In genomic region chr7:106041140-106041717, GRCh38 we compare ENCODE assay signal across 8 cellular contexts.
DNase-seq lines count a peak whose midpoint lies in the region; ATAC-seq lines count a peak whose summit lies in the region.

No MANE protein-coding gene starts in this region.

- peak; percentile 65 for ATAC-seq in GM19463 (IDR thresholded peaks at IDR 0.05; ENCODE audit: unreplicated experiment)
- peak; percentile 49 to 54 for ATAC-seq in activated naive CD4-positive, alpha-beta T cell treated with anti-CD3 and anti-CD28 coated beads, Interleukin-2, amount 50 U/mL, for 72 hours
- ATAC-seq in HG02623 (IDR thresholded peaks at IDR 0.05; ENCODE audit: unreplicated experiment) = no peak

- H3K27me3 Mint-ChIP-seq in immature natural killer cell (ENCODE audit: low read depth in 3 of 3) = peaks cover 2 to 14% (median 3%) of the 10 kb centered on the region in 3 donors

- H3K4me3 Mint-ChIP-seq in immature natural killer cell = no peak overlapping the region

- H3K36me3 Mint-ChIP-seq in activated naive CD4-positive, alpha-beta T cell treated with anti-CD3 and anti-CD28 coated beads, Interleukin-2, amount 50 U/mL, for 72 hours = no peaks in the 10 kb centered on the region
- H3K36me3 Mint-ChIP-seq in immature natural killer cell = no peaks in the 10 kb centered on the region

- H3K27ac Mint-ChIP-seq in activated naive CD4-positive, alpha-beta T cell treated with anti-CD3 and anti-CD28 coated beads, Interleukin-2, amount 50 U/mL, for 72 hours = no peak overlapping the region
- H3K27ac Mint-ChIP-seq in immature natural killer cell = peak overlapping the region in 2 of 6 donors; percentile 15 to 33

- peaks cover 0 to 4% of the 10 kb centered on the region in 2 donors for H3K4me1 Mint-ChIP-seq in immature natural killer cell

- no peaks in the 10 kb centered on the region for H3K9me3 Mint-ChIP-seq in activated naive CD4-positive, alpha-beta T cell treated with anti-CD3 and anti-CD28 coated beads, Interleukin-2, amount 50 U/mL, for 72 hours
- H3K9me3 Mint-ChIP-seq in immature natural killer cell = no peaks in the 10 kb centered on the region

- DNase-seq in D341Med (ENCODE audit: low spot score) = peak; percentile 76
- peak; percentile 52 for DNase-seq in NCI-H460 (ENCODE audit: extremely low read depth, low read depth)
- peak in 1 of 2 donors; percentile 43 for DNase-seq in activated naive CD4-positive, alpha-beta T cell treated with anti-CD3 and anti-CD28 coated beads, Interleukin-2, amount 50 U/mL, for 72 hours (ENCODE audit: low spot score in 2 of 2)
- DNase-seq in immature natural killer cell = peak; percentile 19 to 31 (median 30)
- peak; percentile 16 to 21 for DNase-seq in stimulated activated CD4-positive, alpha-beta T cell treated with anti-CD3 and anti-CD28 coated beads, Interleukin-4, amount 100 ng/mL, for 48 hours (ENCODE audit: low read depth in 2 of 2)
- no peak for DNase-seq in NCI-H187 (lab: John Stamatoyannopoulos, UW)

Comparison
In these comparisons a context has a peak if more than half of its experiments do, and no peak if none do; other contexts are left out.
1. DNase-seq: peak in D341Med (single experiment), NCI-H460 (single experiment), immature natural killer cell (3 of 3) and stimulated activated CD4-positive, alpha-beta T cell treated with anti-CD3 and anti-CD28 coated beads, Interleukin-4, amount 100 ng/mL, for 48 hours (2 of 2); none in NCI-H187 (0 of 2).